Comparison of ENCODE assay signal across 8 cellular contexts in genomic region chr7:55255501-55256445, GRCh38.
A peak's percentile ranks its signal among the peaks of the same experiment; 100 is the strongest.
DNase-seq lines count a peak whose midpoint lies in the region; ATAC-seq, FAIRE-seq and TF ChIP-seq lines count a peak whose summit lies in the region.

No MANE protein-coding gene starts in this region.

- CTCF ChIA-PET in K562 (lab: Yijun Ruan, JAX; ENCODE audit: low intra/inter-chr PET ratio) = interaction anchor here (0.7 to 3.8 kb wide), 5 partner anchors 205 to 482 kb away, joined by 3 to 63 read pairs (median 7); no protein-coding TSS in a partner anchor

- in situ Hi-C loops in K562 (cut with MboI) = no loop called here

- no peak for TF ChIP-seq EP300 in K562 (IDR thresholded peaks at IDR 0.05; ENCODE audit: low read length)

- TF ChIP-seq POLR2A in NB4 (IDR thresholded peaks at IDR 0.05; ENCODE audit: extremely low read depth, insufficient read length) = no peak
- no peak for TF ChIP-seq POLR2A in K562 (conservative IDR thresholded peaks at IDR 0.05)

- peak; percentile 83 to 85 for TF ChIP-seq RAD21 in K562 (CRISPR knock-in tag; conservative IDR thresholded peaks at IDR 0.05 in 1 of 2, IDR thresholded peaks at IDR 0.05 in 1 of 2)

- WGBS in K562 (ENCODE audit: insufficient coverage, low coverage, missing lambda C conversion rate) = 7% methylated on average over 40 of the region's 43 CpGs

- H4K20me1 ChIP-seq in K562 (replicated peaks; ENCODE audit: control insufficient read depth, insufficient read depth, low read length) = no peaks in the 10 kb centered on the region

- H3K9me3 ChIP-seq in K562 (replicated peaks; ENCODE audit: control insufficient read depth, insufficient read depth, low read depth, low read length) (no peaks in the 10 kb centered on the region), iPS-15b (ENCODE audit: control insufficient read depth, insufficient read depth, low read length) (no peaks in the 10 kb centered on the region), skeletal muscle satellite cell (replicated peaks; ENCODE audit: low read length) (no peaks in the 10 kb centered on the region)

- H3K27ac ChIP-seq in K562 (ENCODE audit: extremely low read depth, low read depth, low read length) = no peak overlapping the region

- no TSS peak for BruUV-seq in K562 (replicated peaks; lab: Mats Ljungman, UMichigan)

- H2AFZ ChIP-seq in K562 (ENCODE audit: low read depth, low read length) = peak overlapping the region; percentile 95

- H3K9ac ChIP-seq in K562 (ENCODE audit: insufficient read depth in 1 of 2, low read depth in 2 of 2, low read length in 2 of 2) = peak overlapping the region; percentile 39 to 88; a peak in 3 of 4 replicates
- H3K9ac ChIP-seq in iPS-15b (ENCODE audit: low read depth, low read length) = peak overlapping the region; percentile 65
- peak overlapping the region; percentile 69 for H3K9ac ChIP-seq in skeletal muscle satellite cell (ENCODE audit: low read depth, low read length)

- peak; percentile 92 for TF ChIP-seq CTCF in GM12874 (IDR thresholded peaks at IDR 0.05; ENCODE audit: insufficient read depth, low read depth, low read length)
- TF ChIP-seq CTCF in NB4 (IDR thresholded peaks at IDR 0.05; ENCODE audit: low read depth, low read length) = peak; percentile 91
- TF ChIP-seq CTCF in K562 (IDR thresholded peaks at IDR 0.05 in 2 of 3, conservative IDR thresholded peaks at IDR 0.05 in 1 of 3; ENCODE audit: insufficient read depth in 2 of 3, low read depth in 1 of 3, low read length in 3 of 3) = peak; percentile 70 to 84 (median 71)

- H3K27me3 ChIP-seq in K562 (ENCODE audit: control insufficient read depth in 2 of 2, insufficient read depth in 2 of 2, low read length in 2 of 2) (peaks cover 0 to 26% of the 10 kb centered on the region in 2 experiments; a peak in 4 of 5 replicates), iPS-15b (ENCODE audit: control insufficient read depth, insufficient read depth, low read length) (peaks cover 54% of the 10 kb centered on the region), skeletal muscle satellite cell (ENCODE audit: control insufficient read depth, insufficient read depth, low read length) (peaks cover 28% of the 10 kb centered on the region)

- H3K4me3 ChIP-seq in NB4 (ENCODE audit: low read depth, low read length) (no peak overlapping the region), K562 (peak overlapping the region; percentile 47), iPS-15b (ENCODE audit: low read depth, low read length) (peak overlapping the region; percentile 63), skeletal muscle satellite cell (ENCODE audit: low read length) (peak overlapping the region; percentile 74)

- no peaks in the 10 kb centered on the region for H3K9me1 ChIP-seq in K562 (ENCODE audit: control insufficient read depth, insufficient read depth, low read length)

- no peak for FAIRE-seq in K562 (lab: Jason Lieb, UNC)

- POLR2A ChIA-PET in K562 (lab: Yijun Ruan, JAX) = interaction anchor here (0.7 kb wide), 2 partner anchors 110 to 496 kb away, joined by 3 to 4 read pairs; partner anchors contain the start of gene SEC61G

- H3K4me1 ChIP-seq in K562 (replicated peaks in 1 of 2; ENCODE audit: control insufficient read depth in 2 of 2, insufficient read depth in 2 of 2, low read length in 2 of 2) (peaks cover 0 to 20% of the 10 kb centered on the region in 2 experiments; a peak in 3 of 5 replicates), iPS-15b (ENCODE audit: control insufficient read depth, insufficient read depth, low read length) (peaks cover 2% of the 10 kb centered on the region), skeletal muscle satellite cell (ENCODE audit: control insufficient read depth, insufficient read depth, low read length) (peaks cover 12% of the 10 kb centered on the region)

- intact Hi-C loops in K562 (cut with micrococcal nuclease) = loop anchor here (1.0 to 10.0 kb wide), 8 partner anchors 81 to 541 kb away; no protein-coding TSS in a partner anchor

- peak; percentile 78 for DNase-seq in NB4 (ENCODE audit: low read depth)
- peak; percentile 83 for DNase-seq in T1000 (lab: John Stamatoyannopoulos, UW)
- DNase-seq in K562 (ENCODE audit: extremely low read depth in 1 of 4, low spot score in 3 of 4) = peak; percentile 69 to 80 (median 76)
- no peak for DNase-seq in amniotic stem cell (lab: John Stamatoyannopoulos, UW)

- H3K4me2 ChIP-seq in K562 (ENCODE audit: insufficient read depth, low read length) (peak overlapping the region; percentile 94), skeletal muscle satellite cell (ENCODE audit: low read length) (peak overlapping the region; percentile 84)

- H3K79me2 ChIP-seq in K562 (ENCODE audit: control insufficient read depth, insufficient read depth, low read length) = no peaks in the 10 kb centered on the region

- no peaks in the 10 kb centered on the region for H3K36me3 ChIP-seq in K562 (ENCODE audit: control insufficient read depth, insufficient read depth, low read length)
- no peaks in the 10 kb centered on the region for H3K36me3 ChIP-seq in iPS-15b (ENCODE audit: control insufficient read depth, insufficient read depth, low read length)
- H3K36me3 ChIP-seq in skeletal muscle satellite cell (ENCODE audit: insufficient read depth, low read length) = no peaks in the 10 kb centered on the region

- peak; percentile 90 for ATAC-seq in HG02571 (IDR thresholded peaks at IDR 0.05; ENCODE audit: unreplicated experiment)
- ATAC-seq in K562 = peak; percentile 96

TF ChIP-seq in K562, 482 proteins besides CTCF, POLR2A, EP300 and RAD21 (continues in another document):
- TF ChIP-seq ATF2 (CRISPR knock-in tag; IDR thresholded peaks at IDR 0.05) (no peak), CEBPG (CRISPR knock-in tag; IDR thresholded peaks at IDR 0.05) (no peak), CEBPG (tag; conservative IDR thresholded peaks at IDR 0.05 in 1 of 2, IDR thresholded peaks at IDR 0.05 in 1 of 2) (no peak), CREB1 (IDR thresholded peaks at IDR 0.05) (no peak), CREB1 (CRISPR knock-in tag; IDR thresholded peaks at IDR 0.05) (0 out of 2 replicates have a peak, but pooled peaks have one; percentile 24), THAP7 (CRISPR knock-in tag; IDR thresholded peaks at IDR 0.05) (no peak), PML (IDR thresholded peaks at IDR 0.05; ENCODE audit: low read length) (no peak), ZNF197 (CRISPR knock-in tag; IDR thresholded peaks at IDR 0.05; ENCODE audit: low read depth) (no peak)
